Comparison of ENCODE assay signal across 1 cellular context in genomic region chr1:12181568-12181967, GRCh38.
TF ChIP-seq lines count a peak whose summit lies in the region.

No MANE protein-coding gene starts in this region.

TF ChIP-seq in GM12878, 131 proteins besides CTCF, POLR2A, EP300 and RAD21:
- no peak for TF ChIP-seq SMARCA5 (IDR thresholded peaks at IDR 0.05)
- no peak for TF ChIP-seq MLLT1 (IDR thresholded peaks at IDR 0.05)
- no peak for TF ChIP-seq CHD2 (IDR thresholded peaks at IDR 0.05; ENCODE audit: borderline replicate concordance, low read depth, low read length)
- TF ChIP-seq SRF (IDR thresholded peaks at IDR 0.05; ENCODE audit: low read depth in 2 of 2, low read length in 2 of 2): no peak
- no peak for TF ChIP-seq SPI1 (IDR thresholded peaks at IDR 0.05; ENCODE audit: borderline replicate concordance, insufficient read depth, low read depth, low read length)
- TF ChIP-seq STAT3 (IDR thresholded peaks at IDR 0.05; ENCODE audit: low read depth, low read length): no peak
- no peak for TF ChIP-seq RELA (IDR thresholded peaks at IDR 0.05; ENCODE audit: borderline replicate concordance, partially characterized antibody)
- no peak for TF ChIP-seq ZZZ3 (IDR thresholded peaks at IDR 0.05; ENCODE audit: control insufficient read depth, insufficient read length, low read depth)
- no peak for TF ChIP-seq TARDBP (IDR thresholded peaks at IDR 0.05; ENCODE audit: borderline replicate concordance)
- TF ChIP-seq EGR1 (IDR thresholded peaks at IDR 0.05; ENCODE audit: borderline replicate concordance in 1 of 2, low read depth in 2 of 2, low read length in 2 of 2): no peak
- no peak for TF ChIP-seq ZBED1 (IDR thresholded peaks at IDR 0.05; ENCODE audit: borderline replicate concordance)
- no peak for TF ChIP-seq RBBP5 (conservative IDR thresholded peaks at IDR 0.05)
- no peak for TF ChIP-seq RUNX3 (IDR thresholded peaks at IDR 0.05; ENCODE audit: low read length)
- TF ChIP-seq EZH2 (IDR thresholded peaks at IDR 0.05; ENCODE audit: borderline replicate concordance, control insufficient read depth, low read depth, low read length): no peak
- no peak for TF ChIP-seq CHD1 (IDR thresholded peaks at IDR 0.05; ENCODE audit: low read depth, low read length)
